ENCODE assay signal across 17 cellular contexts in genomic region chr7:104469135-104469820, GRCh38.
"Had no signal": no experiment of that assay in that cellular context is flagged by ENCODE, and none has a peak within 500 bp of the region (broad histone marks: within the 10 kb centered on the region; RNA-seq: fewer than 3 reads in every experiment).

No MANE protein-coding gene starts in this region.

- H3K4me3 ChIP-seq: esophagus squamous epithelium, gastroesophageal sphincter, ovary, prostate gland, right lobe of liver, spleen, tibial artery had no signal

- H3K36me3 ChIP-seq: esophagus squamous epithelium, gastroesophageal sphincter, ovary, prostate gland, right lobe of liver, spleen, tibial artery had no signal

- DNase-seq: dermis blood vessel endothelial cell; esophagus squamous epithelium; foreskin fibroblast; kidney; left cardiac atrium; left ventricle myocardium superior; natural killer cell; ovary; right lobe of liver; spleen; stimulated activated CD4-positive, alpha-beta T cell treated with anti-CD3 and anti-CD28 coated beads, Interleukin-15, amount 100 ng/mL, for 24 hours; stimulated activated CD4-positive, alpha-beta T cell treated with anti-CD3 and anti-CD28 coated beads, Interleukin-1b, Interleukin-23, amount 100 ng/mL, for 48 hours; stimulated activated CD4-positive, alpha-beta T cell treated with anti-CD3 and anti-CD28 coated beads, Interleukin-4, amount 100 ng/mL, for 24 hours; tibial artery had no signal

- H3K4me1 ChIP-seq: esophagus squamous epithelium, gastroesophageal sphincter, prostate gland, right lobe of liver, spleen, tibial artery had no signal

- ATAC-seq: gastroesophageal sphincter; left cardiac atrium; left ventricle myocardium superior; natural killer cell; stimulated activated memory B cell treated with anti-CD40 and anti-IgM and Interleukin-4, amounts not matched to agents 10 μg/mL and 1 μg/mL and 100 μg/mL, for 72 hours had no signal

- H3K27me3 ChIP-seq: esophagus squamous epithelium, gastroesophageal sphincter, ovary, right lobe of liver, tibial artery had no signal

- H3K27ac ChIP-seq: esophagus squamous epithelium, gastroesophageal sphincter, ovary, prostate gland, right lobe of liver, spleen, tibial artery had no signal

- H3K9me3 ChIP-seq: esophagus squamous epithelium, ovary, prostate gland, right lobe of liver had no signal
